Comparison of ENCODE assay signal across 1 cellular context in genomic region chr15:34101366-34102174, GRCh38.
A peak's percentile ranks its signal among the peaks of the same experiment; 100 is the strongest.
TF ChIP-seq lines count a peak whose summit lies in the region.

EMC7 (minus strand) TSS chr15:34101862; CDS start chr15:34101839, 23 bp downstream.
PGBD4 (plus strand) TSS chr15:34102083; CDS start chr15:34102532, 449 bp downstream.

TF ChIP-seq in HepG2, 621 proteins besides CTCF, POLR2A, EP300 and RAD21 (continued from another document and continues in another):
- no peak for TF ChIP-seq NFAT5 (CRISPR knock-in tag; IDR thresholded peaks at IDR 0.05)
- no peak; the same call in 1 of the 2 replicates for TF ChIP-seq ZNF12 (CRISPR knock-in tag; IDR thresholded peaks at IDR 0.05)
- no peak for TF ChIP-seq MATR3 (CRISPR knock-in tag; IDR thresholded peaks at IDR 0.05)
- TF ChIP-seq IKZF4 (CRISPR knock-in tag; IDR thresholded peaks at IDR 0.05; ENCODE audit: borderline replicate concordance, low read depth, not compliant biosample characterization) = no peak
- TF ChIP-seq ZNF343 (CRISPR knock-in tag; IDR thresholded peaks at IDR 0.05) = 0 out of 2 replicates have a peak, but pooled peaks have one; percentile 50
- TF ChIP-seq SMAD9 (CRISPR knock-in tag; IDR thresholded peaks at IDR 0.05) = no peak
- peak; percentile 63; the same call in 1 of the 2 replicates for TF ChIP-seq FOXO1 (CRISPR knock-in tag; IDR thresholded peaks at IDR 0.05)
- peak; percentile 99 for TF ChIP-seq ELF4 (CRISPR knock-in tag; IDR thresholded peaks at IDR 0.05; ENCODE audit: borderline replicate concordance)
- TF ChIP-seq MXD3 (CRISPR knock-in tag; IDR thresholded peaks at IDR 0.05) = no peak
- peak; percentile 99 for TF ChIP-seq YY1 (IDR thresholded peaks at IDR 0.05; ENCODE audit: insufficient read depth, insufficient replicate concordance, low read depth, low read length)
- TF ChIP-seq ZNF784 (CRISPR knock-in tag; IDR thresholded peaks at IDR 0.05; ENCODE audit: borderline replicate concordance) = peak; percentile 71; the same call in 1 of the 2 replicates
- no peak for TF ChIP-seq FLYWCH1 (CRISPR knock-in tag; IDR thresholded peaks at IDR 0.05)
- TF ChIP-seq ZNF550 (CRISPR knock-in tag; IDR thresholded peaks at IDR 0.05; ENCODE audit: borderline replicate concordance) = 0 out of 2 replicates have a peak, but pooled peaks have one; percentile 30
- peak; percentile 61 for TF ChIP-seq TFDP2 (CRISPR knock-in tag; IDR thresholded peaks at IDR 0.05)
- TF ChIP-seq ZNF337 (CRISPR knock-in tag; IDR thresholded peaks at IDR 0.05; ENCODE audit: borderline replicate concordance, low read depth) = no peak; the same call in 1 of the 2 replicates
- 0 out of 2 replicates have a peak, but pooled peaks have one; percentile 4 for TF ChIP-seq ZNF263 (CRISPR knock-in tag; IDR thresholded peaks at IDR 0.05)
- no peak; the same call in 1 of the 2 replicates for TF ChIP-seq ARID3A (IDR thresholded peaks at IDR 0.05; ENCODE audit: low read depth, low read length)
- no peak for TF ChIP-seq TCF12 (IDR thresholded peaks at IDR 0.05)
- TF ChIP-seq TCF12 (CRISPR knock-in tag; IDR thresholded peaks at IDR 0.05) = no peak
- TF ChIP-seq ZMAT3 (CRISPR knock-in tag; conservative IDR thresholded peaks at IDR 0.05) = peak; percentile 69; the same call in 1 of the 2 replicates
- TF ChIP-seq ZNF724P (CRISPR knock-in tag; IDR thresholded peaks at IDR 0.05; ENCODE audit: borderline replicate concordance) = no peak
- peak; percentile 55; the same call in 1 of the 2 replicates for TF ChIP-seq ZNF441 (CRISPR knock-in tag; IDR thresholded peaks at IDR 0.05; ENCODE audit: borderline replicate concordance)
- TF ChIP-seq ZNF614 (CRISPR knock-in tag; IDR thresholded peaks at IDR 0.05; ENCODE audit: borderline replicate concordance) = no peak
- no peak for TF ChIP-seq CERS6 (CRISPR knock-in tag; IDR thresholded peaks at IDR 0.05)
- TF ChIP-seq GABPA (IDR thresholded peaks at IDR 0.05; ENCODE audit: low read depth, low read length) = peak; percentile 86
- peak; percentile 97 for TF ChIP-seq GABPA (CRISPR knock-in tag; IDR thresholded peaks at IDR 0.05; ENCODE audit: low read depth)
- no peak; the same call in 1 of the 2 replicates for TF ChIP-seq ZBTB3 (CRISPR knock-in tag; IDR thresholded peaks at IDR 0.05; ENCODE audit: borderline replicate concordance, low read depth)
- TF ChIP-seq KDM4B (CRISPR knock-in tag; IDR thresholded peaks at IDR 0.05) = no peak; the same call in 1 of the 2 replicates
- no peak for TF ChIP-seq RORA (CRISPR knock-in tag; IDR thresholded peaks at IDR 0.05)
- TF ChIP-seq ISL2 (CRISPR knock-in tag; IDR thresholded peaks at IDR 0.05) = no peak
- TF ChIP-seq NCOA2 (CRISPR knock-in tag; IDR thresholded peaks at IDR 0.05) = no peak
- TF ChIP-seq ZSCAN5A (CRISPR knock-in tag; IDR thresholded peaks at IDR 0.05; ENCODE audit: borderline replicate concordance) = no peak
- TF ChIP-seq RAD51 (IDR thresholded peaks at IDR 0.05; ENCODE audit: borderline replicate concordance) = no peak
- 0 out of 2 replicates have a peak, but pooled peaks have one; percentile 39 for TF ChIP-seq ZNF362 (CRISPR knock-in tag; IDR thresholded peaks at IDR 0.05; ENCODE audit: borderline replicate concordance)
- TF ChIP-seq ARID2 (CRISPR knock-in tag; IDR thresholded peaks at IDR 0.05; ENCODE audit: borderline replicate concordance) = peak; percentile 39; the same call in 1 of the 2 replicates
- no peak for TF ChIP-seq SOX5 (CRISPR knock-in tag; IDR thresholded peaks at IDR 0.05; ENCODE audit: borderline replicate concordance)
- no peak for TF ChIP-seq ZNF512 (CRISPR knock-in tag; IDR thresholded peaks at IDR 0.05)
- no peak for TF ChIP-seq ZNF3 (CRISPR knock-in tag; IDR thresholded peaks at IDR 0.05)
- no peak for TF ChIP-seq ZNF121 (CRISPR knock-in tag; IDR thresholded peaks at IDR 0.05)
- 0 out of 2 replicates have a peak, but pooled peaks have one; percentile 62 for TF ChIP-seq PCBP1 (IDR thresholded peaks at IDR 0.05; ENCODE audit: borderline replicate concordance, low read depth, low read length)
- no peak for TF ChIP-seq LRRFIP1 (CRISPR knock-in tag; conservative IDR thresholded peaks at IDR 0.05)
- TF ChIP-seq ZBTB44 (CRISPR knock-in tag; IDR thresholded peaks at IDR 0.05) = no peak
